In genomic region chr22:50445880-50446707, GRCh38 we compare ENCODE assay signal across 15 cellular contexts. TPM values are rescaled to one million over a fixed set of nuclear protein-coding genes. Genes with fewer than 3 reads are reported as not detected.
A peak's percentile ranks its signal among the peaks of the same experiment; 100 is the strongest.
DNase-seq lines count a peak whose midpoint lies in the region; ATAC-seq and TF ChIP-seq lines count a peak whose summit lies in the region.
"Had no signal": no experiment of that assay in that cellular context is flagged by ENCODE, and none has a peak within 500 bp of the region (broad histone marks: within the 10 kb centered on the region; RNA-seq: fewer than 3 reads in every experiment).

No MANE protein-coding gene starts in this region.

- H3K27me3 Mint-ChIP-seq in CD8-positive, alpha-beta T cell (ENCODE audit: low read depth): no peaks in the 10 kb centered on the region
- no peaks in the 10 kb centered on the region for H3K27me3 Mint-ChIP-seq in IgD-negative memory B cell
- H3K27me3 Mint-ChIP-seq in nephron progenitor cell (ENCODE audit: low read depth, poor library complexity): no peaks in the 10 kb centered on the region
- H3K27me3 Mint-ChIP-seq: naive B cell had no signal

- H3K27ac Mint-ChIP-seq in CD8-positive, alpha-beta T cell: peak overlapping the region; percentile 93
- H3K27ac Mint-ChIP-seq in IgD-negative memory B cell (peak overlapping the region; percentile 31 to 78 (median 73)), nephron progenitor cell (peak overlapping the region; percentile 42)

- H3K4me1 ChIP-seq in CD8-positive, alpha-beta T cell (ENCODE audit: insufficient read depth, low read length): peaks cover 40% of the 10 kb centered on the region
- H3K4me1 ChIP-seq in breast epithelium: no peaks in the 10 kb centered on the region
- H3K4me1 ChIP-seq: body of pancreas, Caco-2, gastrocnemius medialis had no signal

- CTCF ChIA-PET in CD8-positive, alpha-beta T cell (lab: Charles Lee): interaction anchor here (1.1 to 1.6 kb wide), 2 partner anchors 52 to 80 kb away, joined by 4 to 9 read pairs; partner anchors contain the start of gene SCO2

- H3K27ac ChIP-seq in CD8-positive, alpha-beta T cell (ENCODE audit: low read depth, low read length): peak overlapping the region; percentile 38
- H3K27ac ChIP-seq in breast epithelium: peak overlapping the region; percentile 25 to 55
- H3K27ac ChIP-seq: gastrocnemius medialis had no signal

- H3K27me3 ChIP-seq in CD8-positive, alpha-beta T cell (ENCODE audit: insufficient read depth, low read length): no peaks in the 10 kb centered on the region
- no peaks in the 10 kb centered on the region for H3K27me3 ChIP-seq in breast epithelium
- H3K27me3 ChIP-seq: body of pancreas, gastrocnemius medialis had no signal

- no peak overlapping the region for H3K4me3 ChIP-seq in CD8-positive, alpha-beta T cell (ENCODE audit: low read depth, low read length)
- no peak overlapping the region for H3K4me3 ChIP-seq in breast epithelium
- H3K4me3 ChIP-seq: body of pancreas, gastrocnemius medialis had no signal

- no peak for TF ChIP-seq CTCF in CD8-positive, alpha-beta T cell (IDR thresholded peaks at IDR 0.05)
- TF ChIP-seq CTCF in breast epithelium (IDR thresholded peaks at IDR 0.05) (no peak), nephron progenitor cell (IDR thresholded peaks at IDR 0.05) (no peak)

- TF ChIP-seq POLR2A in breast epithelium (IDR thresholded peaks at IDR 0.05): no peak

- H3K4me1 Mint-ChIP-seq in CD8-positive, alpha-beta T cell (ENCODE audit: low read depth): peaks cover 34% of the 10 kb centered on the region
- H3K4me1 Mint-ChIP-seq in IgD-negative memory B cell: peaks cover 12 to 21% (median 20%) of the 10 kb centered on the region in 3 donors
- H3K4me1 Mint-ChIP-seq in nephron progenitor cell: peaks cover 7% of the 10 kb centered on the region

- peaks cover 31% of the 10 kb centered on the region for H3K36me3 ChIP-seq in CD8-positive, alpha-beta T cell (ENCODE audit: insufficient read depth, low read length)
- no peaks in the 10 kb centered on the region for H3K36me3 ChIP-seq in breast epithelium

- peak in 1 of 7 experiments; percentile 19 for DNase-seq in CD8-positive, alpha-beta T cell
- DNase-seq in breast epithelium (ENCODE audit: low spot score in 2 of 2) (no peak), nephron progenitor cell (no peak), NCI-H82 (lab: John Stamatoyannopoulos, UW) (no peak), NCI-H446 (lab: John Stamatoyannopoulos, UW) (no peak)
- no peak for DNase-seq in stimulated activated CD8-positive, alpha-beta memory T cell treated with anti-CD3 and anti-CD28 coated beads, Interleukin-4, amount 100 ng/mL, for 48 hours
- DNase-seq: Caco-2; effector CD4-positive, alpha-beta T cell; gastrocnemius medialis; naive B cell; NCI-H1417 treated with DMSO at 0.1 percent for 48 hours; NCI-H524 had no signal

- intact Hi-C loops in CD8-positive, alpha-beta T cell (cut with DNase I, micrococcal nuclease): loop anchor here in 1 of 2 experiments (1.0 to 5.0 kb wide), 3 partner anchors 23 to 51 kb away; partner anchors contain the start of gene ADM2
- intact Hi-C loops in breast epithelium (cut with DNase I; ENCODE audit: low total_unique reads): no loop called here

- POLR2A ChIA-PET in CD8-positive, alpha-beta T cell (lab: Charles Lee): interaction anchor here (1.7 to 3.4 kb wide), 3 partner anchors 20 to 80 kb away, joined by 3 to 25 read pairs (median 11); partner anchors contain the start of gene SCO2

- H3K9me3 Mint-ChIP-seq in CD8-positive, alpha-beta T cell: no peaks in the 10 kb centered on the region
- H3K9me3 Mint-ChIP-seq in IgD-negative memory B cell (no peaks in the 10 kb centered on the region), nephron progenitor cell (no peaks in the 10 kb centered on the region)
- H3K9me3 Mint-ChIP-seq: naive B cell had no signal

- H3K36me3 Mint-ChIP-seq in CD8-positive, alpha-beta T cell: peaks cover 52% of the 10 kb centered on the region
- H3K36me3 Mint-ChIP-seq in IgD-negative memory B cell (peaks cover 3% of the 10 kb centered on the region), nephron progenitor cell (ENCODE audit: low read depth) (peaks cover 30% of the 10 kb centered on the region)

- peak overlapping the region; percentile 37 for H3K4me3 Mint-ChIP-seq in CD8-positive, alpha-beta T cell
- H3K4me3 Mint-ChIP-seq in IgD-negative memory B cell: peak overlapping the region in 1 of 4 donors; percentile 65
- H3K4me3 Mint-ChIP-seq in nephron progenitor cell: no peak overlapping the region

- H3K9me3 ChIP-seq in CD8-positive, alpha-beta T cell (ENCODE audit: low read length): no peaks in the 10 kb centered on the region
- H3K9me3 ChIP-seq in breast epithelium: no peaks in the 10 kb centered on the region
- H3K9me3 ChIP-seq: body of pancreas, Caco-2, gastrocnemius medialis had no signal

- no peak for ATAC-seq in CD8-positive, alpha-beta T cell
- ATAC-seq in GM19035 (IDR thresholded peaks at IDR 0.05; ENCODE audit: unreplicated experiment): no peak
- ATAC-seq: body of pancreas, gastrocnemius medialis had no signal

RNA-seq across cellular contexts. Expression of gene SBF1, which starts 28.7 kb away (rescaled TPM):
- 100 to 1,000 TPM; 209 to 215 TPM for total RNA-seq in CD8-positive, alpha-beta T cell
- polyA plus RNA-seq in IgD-negative memory B cell: 17.5 TPM
- total RNA-seq in breast epithelium: 10 to 100 TPM; 30.6 to 33.1 (median 30.6) TPM

RNA-seq across cellular contexts. Expression of gene ADM2, which starts 35.2 kb away (rescaled TPM):
- 1 to 10 TPM; 1.1 to 1.5 TPM for total RNA-seq in CD8-positive, alpha-beta T cell
- 1.5 TPM for polyA plus RNA-seq in IgD-negative memory B cell
- total RNA-seq in breast epithelium: under 1 TPM in 2 of 3 donors, not detected in 1; 0.59 to 0.98 TPM

RNA-seq across cellular contexts. Expression of gene MIOX, which starts 40.6 kb away (rescaled TPM):
- not detected for total RNA-seq in CD8-positive, alpha-beta T cell
- not detected for polyA plus RNA-seq in IgD-negative memory B cell
- total RNA-seq in breast epithelium: not detected
- total RNA-seq: body of pancreas, Caco-2, gastrocnemius medialis had no signal

Comparison
In these comparisons a context has a peak if more than half of its experiments do, and no peak if none do; other contexts are left out.
1. H3K27ac Mint-ChIP-seq: peak in every context shown above with its lines; median percentile 93 in CD8-positive, alpha-beta T cell; 73 in IgD-negative memory B cell; 42 in nephron progenitor cell.
2. RNA of gene SBF1, which starts 28.7 kb away (total RNA-seq): 209 to 215 TPM in CD8-positive, alpha-beta T cell; 30.6 to 33.1 TPM in breast epithelium; every median in the first group is over 4 times any median in the second.